Comparison of ENCODE assay signal across 7 cellular contexts in the genomic region with DNA sequence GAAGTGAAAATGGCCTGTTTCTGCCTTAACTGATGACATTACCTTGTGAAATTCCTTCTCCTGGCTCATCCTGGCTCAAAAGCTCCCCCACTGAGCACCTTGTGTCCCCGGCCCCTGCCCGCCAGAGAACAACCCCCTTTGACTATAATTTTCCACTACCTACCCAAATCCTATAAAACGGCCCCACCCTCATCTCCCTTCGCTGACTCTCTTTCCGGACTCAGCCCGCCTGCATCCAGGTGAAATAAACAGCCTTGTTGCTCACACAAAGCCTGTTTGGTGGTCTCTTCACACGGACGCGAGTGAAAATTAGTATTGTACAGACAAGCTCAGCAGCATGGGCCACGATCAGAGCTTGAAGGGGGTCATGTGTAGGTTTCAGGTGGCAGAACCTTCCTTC. TPM values are rescaled to one million over a fixed set of nuclear protein-coding genes. Genes with fewer than 3 reads are reported as not detected.
DNase-seq lines count a peak whose midpoint lies in the region; ATAC-seq and TF ChIP-seq lines count a peak whose summit lies in the region.
"Not testable (repeated sequence)": the region's sequence is repeated elsewhere in the genome, so short reads cannot be mapped to it uniquely, and the experiment has no call there.

No MANE protein-coding gene starts in this region.

- not testable (repeated sequence) for H3K79me1 ChIP-seq in H9 (ENCODE audit: insufficient read depth, low read depth, low read length, poor library complexity, severe bottlenecking)

- H2AFZ ChIP-seq in H9 (ENCODE audit: low read length): not testable (repeated sequence)

- not testable (repeated sequence) for H3K27me3 ChIP-seq in H9 (ENCODE audit: insufficient read depth, low read length)

- not testable (repeated sequence) for H3K4ac ChIP-seq in H9 (ENCODE audit: low read depth, low read length)

- H3K4me1 ChIP-seq in H9 (ENCODE audit: insufficient read depth, low read length): not testable (repeated sequence)

- H3K27ac Mint-ChIP-seq in H9 (peak overlapping the region; percentile 16 to 73 (median 73); a peak in 5 of 7 replicates), natural killer cell (peak overlapping the region; percentile 86 to 95)
- peak overlapping the region; percentile 96 for H3K27ac Mint-ChIP-seq in activated CD8-positive, alpha-beta memory T cell treated with anti-CD3 and anti-CD28 coated beads, Interleukin-2, amount 10 ng/mL, durations not matched to agents 7 days and 5 days
- peak overlapping the region; percentile 97 for H3K27ac Mint-ChIP-seq in activated naive CD4-positive, alpha-beta T cell treated with anti-CD3 and anti-CD28 coated beads, Interleukin-2, amount 10 ng/mL, durations not matched to agents 7 days and 5 days
- peak overlapping the region; percentile 16 for H3K27ac Mint-ChIP-seq in dendritic cell treated with granulocyte-macrophage colony-stimulating factor and Interleukin-4, amounts not matched to agents 40 ng/mL and 50 ng/mL, for 4 days

- not testable (repeated sequence) for H4K91ac ChIP-seq in H9 (ENCODE audit: insufficient read length, low read depth, low read length)

- H2BK120ac ChIP-seq in H9 (ENCODE audit: low read depth, low read length, poor library complexity, severe bottlenecking): not testable (repeated sequence)

- H3K27me3 Mint-ChIP-seq in H9 (ENCODE audit: low read depth); activated CD8-positive, alpha-beta memory T cell treated with anti-CD3 and anti-CD28 coated beads, Interleukin-2, amount 10 ng/mL, durations not matched to agents 7 days and 5 days; activated naive CD4-positive, alpha-beta T cell treated with anti-CD3 and anti-CD28 coated beads, Interleukin-2, amount 10 ng/mL, durations not matched to agents 7 days and 5 days; dendritic cell treated with granulocyte-macrophage colony-stimulating factor and Interleukin-4, amounts not matched to agents 40 ng/mL and 50 ng/mL, for 4 days; natural killer cell (ENCODE audit: low read depth in 2 of 2): not testable (repeated sequence)

- not testable (repeated sequence) for H3K4me2 ChIP-seq in H9 (ENCODE audit: insufficient read depth, insufficient read length, low read length)

- TF ChIP-seq CTCF in H9 (conservative IDR thresholded peaks at IDR 0.05); VCaP (conservative IDR thresholded peaks at IDR 0.05); natural killer cell (IDR thresholded peaks at IDR 0.05): not testable (repeated sequence)

- H3K14ac ChIP-seq in H9 (ENCODE audit: insufficient read depth, low read length): not testable (repeated sequence)

- H3K9me3 Mint-ChIP-seq in H9; activated CD8-positive, alpha-beta memory T cell treated with anti-CD3 and anti-CD28 coated beads, Interleukin-2, amount 10 ng/mL, durations not matched to agents 7 days and 5 days (ENCODE audit: low read depth); activated naive CD4-positive, alpha-beta T cell treated with anti-CD3 and anti-CD28 coated beads, Interleukin-2, amount 10 ng/mL, durations not matched to agents 7 days and 5 days; dendritic cell treated with granulocyte-macrophage colony-stimulating factor and Interleukin-4, amounts not matched to agents 40 ng/mL and 50 ng/mL, for 4 days; natural killer cell: not testable (repeated sequence)

- ATAC-seq in activated CD8-positive, alpha-beta memory T cell treated with anti-CD3 and anti-CD28 coated beads, Interleukin-2, amount 10 ng/mL, durations not matched to agents 7 days and 5 days; natural killer cell: not testable (repeated sequence)

- not testable (repeated sequence) for H4K5ac ChIP-seq in H9 (ENCODE audit: insufficient read length, low read depth, low read length)

- H3T11ph ChIP-seq in H9 (ENCODE audit: low read length): not testable (repeated sequence)

- intact Hi-C loops in dendritic cell treated with granulocyte-macrophage colony-stimulating factor and Interleukin-4, amounts not matched to agents 40 ng/mL and 50 ng/mL, for 4 days (cut with micrococcal nuclease): not testable (repeated sequence)
- intact Hi-C loops in natural killer cell (cut with micrococcal nuclease): loop anchor here (10.0 kb wide), 1 partner anchor 339 kb away; no protein-coding TSS in a partner anchor

- CTCF ChIA-PET in activated CD8-positive, alpha-beta memory T cell treated with anti-CD3 and anti-CD28 coated beads, Interleukin-2, amount 10 ng/mL, durations not matched to agents 7 days and 5 days (lab: Charles Lee): interaction anchor here (1.4 to 2.9 kb wide), 7 partner anchors 8 to 26 kb away, joined by 5 to 35 read pairs (median 15); no protein-coding TSS in a partner anchor
- CTCF ChIA-PET in activated naive CD4-positive, alpha-beta T cell treated with anti-CD3 and anti-CD28 coated beads, Interleukin-2, amount 10 ng/mL, durations not matched to agents 7 days and 5 days (lab: Charles Lee): interaction anchor here (1.0 to 2.6 kb wide), 3 partner anchors 10 to 266 kb away, joined by 3 to 23 read pairs (median 12); a partner anchor contains a TSS

- not testable (repeated sequence) for H3K4me3 Mint-ChIP-seq in H9; dendritic cell treated with granulocyte-macrophage colony-stimulating factor and Interleukin-4, amounts not matched to agents 40 ng/mL and 50 ng/mL, for 4 days
- peak overlapping the region; percentile 81 for H3K4me3 Mint-ChIP-seq in activated CD8-positive, alpha-beta memory T cell treated with anti-CD3 and anti-CD28 coated beads, Interleukin-2, amount 10 ng/mL, durations not matched to agents 7 days and 5 days
- H3K4me3 Mint-ChIP-seq in activated naive CD4-positive, alpha-beta T cell treated with anti-CD3 and anti-CD28 coated beads, Interleukin-2, amount 10 ng/mL, durations not matched to agents 7 days and 5 days: peak overlapping the region; percentile 80
- peak overlapping the region; percentile 90 for H3K4me3 Mint-ChIP-seq in natural killer cell

- not testable (repeated sequence) for H3K9me3 ChIP-seq in H9 (ENCODE audit: control insufficient read depth, low read depth, low read length)

- WGBS in H9 (ENCODE audit: extremely low coverage, insufficient read length, low lambda C conversion rate): no CpG with 5 or more reads among the region's 10 CpGs

- H3K9ac ChIP-seq in H9 (ENCODE audit: extremely low read depth, insufficient read length, low read length): not testable (repeated sequence)

- DNase-seq in H9: peak; percentile 35
- not testable (repeated sequence) for DNase-seq in activated CD8-positive, alpha-beta memory T cell treated with anti-CD3 and anti-CD28 coated beads, Interleukin-2, amount 10 ng/mL, durations not matched to agents 7 days and 5 days; natural killer cell
- peak; percentile 51 for DNase-seq in activated naive CD4-positive, alpha-beta T cell treated with anti-CD3 and anti-CD28 coated beads, Interleukin-2, amount 10 ng/mL, durations not matched to agents 7 days and 5 days
- DNase-seq in stimulated activated CD8-positive, alpha-beta memory T cell treated with anti-CD3 and anti-CD28 coated beads, Interleukin-7, amount 100 ng/mL, for 4 hours (ENCODE audit: low read depth in 2 of 2): peak; percentile 6 to 27

- H3K56ac ChIP-seq in H9 (ENCODE audit: insufficient read length, low read depth, low read length): not testable (repeated sequence)

- not testable (repeated sequence) for H2BK5ac ChIP-seq in H9 (ENCODE audit: insufficient read length, low read length)

- not testable (repeated sequence) for H2AK5ac ChIP-seq in H9 (ENCODE audit: insufficient read length, low read length)

- H4K20me1 ChIP-seq in H9 (ENCODE audit: control insufficient read depth, insufficient read depth, insufficient read length): not testable (repeated sequence)

- H3K4me1 Mint-ChIP-seq in H9 (peaks cover 36 to 40% of the 10 kb centered on the region in 2 experiments), natural killer cell (peaks cover 59 to 71% of the 10 kb centered on the region in 2 donors)
- H3K4me1 Mint-ChIP-seq in activated CD8-positive, alpha-beta memory T cell treated with anti-CD3 and anti-CD28 coated beads, Interleukin-2, amount 10 ng/mL, durations not matched to agents 7 days and 5 days: peaks cover 82% of the 10 kb centered on the region
- peaks cover 89% of the 10 kb centered on the region for H3K4me1 Mint-ChIP-seq in activated naive CD4-positive, alpha-beta T cell treated with anti-CD3 and anti-CD28 coated beads, Interleukin-2, amount 10 ng/mL, durations not matched to agents 7 days and 5 days
- peaks cover 78% of the 10 kb centered on the region for H3K4me1 Mint-ChIP-seq in dendritic cell treated with granulocyte-macrophage colony-stimulating factor and Interleukin-4, amounts not matched to agents 40 ng/mL and 50 ng/mL, for 4 days (ENCODE audit: low read depth)

- H2BK12ac ChIP-seq in H9 (ENCODE audit: insufficient read length, low read depth, low read length): not testable (repeated sequence)

- H2BK15ac ChIP-seq in H9 (ENCODE audit: low read depth, low read length): not testable (repeated sequence)

- not testable (repeated sequence) for H3K79me2 ChIP-seq in H9 (ENCODE audit: insufficient read depth, low read length)

- H4K8ac ChIP-seq in H9 (replicated peaks; ENCODE audit: insufficient read length, low read depth, low read length): not testable (repeated sequence)

- not testable (repeated sequence) for H3K23ac ChIP-seq in H9 (ENCODE audit: insufficient read length, low read depth, low read length)

- H2BK20ac ChIP-seq in H9 (ENCODE audit: low read depth, low read length, poor library complexity, severe bottlenecking): not testable (repeated sequence)

- not testable (repeated sequence) for H3K36me3 Mint-ChIP-seq in H9 (ENCODE audit: insufficient read depth in 1 of 3, low read depth in 3 of 3); natural killer cell
- H3K36me3 Mint-ChIP-seq in activated CD8-positive, alpha-beta memory T cell treated with anti-CD3 and anti-CD28 coated beads, Interleukin-2, amount 10 ng/mL, durations not matched to agents 7 days and 5 days: peaks cover 80% of the 10 kb centered on the region
- peaks cover 76% of the 10 kb centered on the region for H3K36me3 Mint-ChIP-seq in activated naive CD4-positive, alpha-beta T cell treated with anti-CD3 and anti-CD28 coated beads, Interleukin-2, amount 10 ng/mL, durations not matched to agents 7 days and 5 days
- peaks cover 93% of the 10 kb centered on the region for H3K36me3 Mint-ChIP-seq in dendritic cell treated with granulocyte-macrophage colony-stimulating factor and Interleukin-4, amounts not matched to agents 40 ng/mL and 50 ng/mL, for 4 days (ENCODE audit: low read depth)

- H3K18ac ChIP-seq in H9 (ENCODE audit: insufficient read length, low read depth, low read length): not testable (repeated sequence)

- H3K23me2 ChIP-seq in H9 (ENCODE audit: insufficient read length, low read depth, low read length, poor library complexity, severe bottlenecking): not testable (repeated sequence)

- not testable (repeated sequence) for H3K27ac ChIP-seq in H9 (ENCODE audit: insufficient read length, low read depth, low read length)
- peak overlapping the region; percentile 82 for H3K27ac ChIP-seq in VCaP

RNA-seq across cellular contexts. Expression of a gene that starts 16.0 kb away (rescaled TPM):
- total RNA-seq in H9 (2021) (32.2 and 32.8 TPM in 2 replicates), natural killer cell (100 to 1,000 TPM; 129 to 153 (median 137) TPM)
- total RNA-seq in activated CD8-positive, alpha-beta memory T cell treated with anti-CD3 and anti-CD28 coated beads, Interleukin-2, amount 10 ng/mL, durations not matched to agents 7 days and 5 days: 100 to 1,000 TPM; 125 to 139 TPM

RNA-seq across cellular contexts. Expression of a gene that starts 57.7 kb away (rescaled TPM):
- total RNA-seq in H9 (2021) (not detected in 2 replicates), natural killer cell (1 to 10 TPM in 2 of 3 donors, under 1 TPM in 1; 0.75 to 2.3 (median 1.1) TPM)
- 10 to 100 TPM; 15.7 to 17.9 TPM for total RNA-seq in activated CD8-positive, alpha-beta memory T cell treated with anti-CD3 and anti-CD28 coated beads, Interleukin-2, amount 10 ng/mL, durations not matched to agents 7 days and 5 days

Comparison
In these comparisons a context has a peak if more than half of its experiments do, and no peak if none do; other contexts are left out.
1. H3K27ac Mint-ChIP-seq: peak in every context shown above with its lines; median percentile 97 in activated naive CD4-positive, alpha-beta T cell treated with anti-CD3 and anti-CD28 coated beads, Interleukin-2, amount 10 ng/mL, durations not matched to agents 7 days and 5 days; 96 in activated CD8-positive, alpha-beta memory T cell treated with anti-CD3 and anti-CD28 coated beads, Interleukin-2, amount 10 ng/mL, durations not matched to agents 7 days and 5 days; 90 in natural killer cell; 73 in H9; 16 in dendritic cell treated with granulocyte-macrophage colony-stimulating factor and Interleukin-4, amounts not matched to agents 40 ng/mL and 50 ng/mL, for 4 days.
2. RNA of a gene that starts 57.7 kb away (total RNA-seq): 15.7 to 17.9 TPM in activated CD8-positive, alpha-beta memory T cell treated with anti-CD3 and anti-CD28 coated beads, Interleukin-2, amount 10 ng/mL, durations not matched to agents 7 days and 5 days; 0.75 to 2.3 TPM in natural killer cell and not detected in H9; every median in the first group is over 4 times any median in the second.